6 cellular contexts compared by ENCODE assay signal in the genomic region with DNA sequence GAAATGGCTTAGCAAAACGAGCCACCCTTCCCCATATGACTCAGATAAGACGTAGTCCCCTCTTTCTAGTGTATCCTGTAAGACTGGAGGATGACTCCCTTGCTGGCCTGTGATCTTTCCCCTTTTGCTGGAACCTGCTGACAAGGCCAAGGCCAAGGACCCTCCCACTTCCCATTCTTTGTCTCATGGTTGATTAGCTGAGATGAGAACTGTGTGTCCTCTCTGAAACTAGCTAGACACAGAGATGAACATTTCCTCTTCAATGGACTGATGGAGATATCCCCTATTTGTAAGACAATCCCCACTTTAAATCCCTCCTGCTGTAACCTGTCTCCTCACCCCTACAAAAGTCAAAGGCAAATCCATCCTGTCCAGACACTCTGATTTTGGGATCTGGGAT.
"Had no signal": no experiment of that assay in that cellular context is flagged by ENCODE, and none has a peak within 500 bp of the region (broad histone marks: within the 10 kb centered on the region; RNA-seq: fewer than 3 reads in every experiment).

No MANE protein-coding gene starts in this region.

- DNase-seq: activated CD4-positive, alpha-beta T cell treated with anti-CD3 and anti-CD28 coated beads for 4 hours; activated naive CD4-positive, alpha-beta T cell treated with Interleukin-2 at 50 U/mL for 16 hours; stimulated activated naive CD4-positive, alpha-beta T cell; T-helper 9 cell; trophoblast cell had no signal

- H3K36me3 ChIP-seq: esophagus muscularis mucosa had no signal

- H3K27ac ChIP-seq: esophagus muscularis mucosa had no signal
